8 cellular contexts compared by ENCODE assay signal in the genomic region with DNA sequence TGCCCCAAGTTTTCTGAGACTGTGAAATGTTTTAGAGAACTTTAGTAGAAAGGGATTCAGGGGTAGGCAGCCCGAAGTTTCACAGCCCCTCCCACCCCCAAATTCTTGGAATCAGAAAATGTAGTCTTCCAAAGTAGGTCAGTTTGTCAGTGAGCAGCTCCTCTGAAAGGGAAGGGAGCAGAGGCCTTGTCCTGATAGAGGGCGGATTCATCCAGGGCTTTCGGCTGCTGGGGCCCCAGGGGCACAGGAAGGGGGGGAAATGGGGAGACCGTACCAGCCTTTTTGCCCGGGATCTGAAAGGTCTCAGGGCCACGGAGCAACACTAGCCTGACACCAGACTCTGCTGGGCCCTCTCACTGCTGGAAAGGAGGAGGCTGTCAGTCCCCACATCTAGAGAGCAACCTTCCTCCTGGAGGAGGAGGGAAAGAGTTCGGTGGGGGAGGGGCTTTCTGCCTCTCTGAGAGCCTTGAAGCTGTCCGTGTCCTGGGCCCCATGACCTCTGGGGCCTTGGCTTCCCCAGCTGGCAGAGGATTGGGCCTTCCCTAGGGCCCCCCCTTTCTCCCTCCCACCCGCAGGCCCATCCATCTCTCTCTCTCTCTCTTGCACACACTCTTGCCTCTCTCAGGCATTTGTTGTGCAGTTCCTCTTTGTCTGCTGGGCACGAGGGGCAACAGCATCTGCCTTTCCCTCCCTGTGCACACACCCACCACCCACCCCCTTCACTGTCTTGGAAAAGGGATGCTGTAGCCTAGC. TPM values are rescaled to one million over a fixed set of nuclear protein-coding genes. Genes with fewer than 3 reads are reported as not detected.
A peak's percentile ranks its signal among the peaks of the same experiment; 100 is the strongest.
DNase-seq lines count a peak whose midpoint lies in the region; ATAC-seq and TF ChIP-seq lines count a peak whose summit lies in the region.

Gene IKZF4, plus strand, starts transcription at position 607 of the 753 bp plus-strand sequence. CDS start 451 bp downstream, outside the sequence.

- H3K9me3 ChIP-seq in iPS-20b (ENCODE audit: insufficient read depth, low read depth, low read length), result no peaks in the 10 kb centered on the region
- no peaks in the 10 kb centered on the region for H3K9me3 ChIP-seq in spleen
- no peaks in the 10 kb centered on the region for H3K9me3 ChIP-seq in PC-3 (ENCODE audit: low read length)

- peak within 1 kb of the TSS; percentile 81; the same call in 1 of the 2 replicates for H3K9ac ChIP-seq in iPS-20b (ENCODE audit: low read depth, low read length)
- H3K9ac ChIP-seq in PC-3 (ENCODE audit: low read length), result no peak within 1 kb of the TSS

- CTCF ChIA-PET in PC-3 (lab: Charles Lee), result no interaction called here

- H3K4me2 ChIP-seq in PC-3 (ENCODE audit: low read length), result no peak within 1 kb of the TSS

- peaks cover 17% of the 10 kb centered on the region for H3K4me1 ChIP-seq in iPS-20b (ENCODE audit: insufficient read depth, low read length)
- H3K4me1 ChIP-seq in spleen, result peaks cover 5 to 37% (median 21%) of the 10 kb centered on the region in 6 donors
- H3K4me1 ChIP-seq in PC-3 (ENCODE audit: insufficient read depth, low read length), result no peaks in the 10 kb centered on the region

- 17 to 29% (median 18%) methylated on average over 6 to 10 of the region's 10 CpGs for WGBS in spleen, 5 donors

- no peaks in the 10 kb centered on the region for H4K20me1 ChIP-seq in PC-3 (ENCODE audit: low read length)

- POLR2A ChIA-PET in PC-3 (lab: Charles Lee; ENCODE audit: unreplicated experiment), result no interaction called here

- no peak within 1 kb of the TSS for H2AFZ ChIP-seq in PC-3 (ENCODE audit: low read length)

- no peaks in the 10 kb centered on the region for H3F3A ChIP-seq in PC-3 (ENCODE audit: low read length, unreplicated experiment)

- no peaks in the 10 kb centered on the region for H3K27me3 ChIP-seq in iPS-20b (ENCODE audit: insufficient read depth, low read length)
- no peaks in the 10 kb centered on the region for H3K27me3 ChIP-seq in spleen (replicated peaks in 1 of 7)
- no peaks in the 10 kb centered on the region for H3K27me3 ChIP-seq in PC-3 (ENCODE audit: low read length)

- no peak for TF ChIP-seq CTCF in spleen (IDR thresholded peaks at IDR 0.05 in 8 of 11, conservative IDR thresholded peaks at IDR 0.05 in 3 of 11)
- TF ChIP-seq CTCF in PC-3 (conservative IDR thresholded peaks at IDR 0.05; ENCODE audit: low read depth, low read length), result no peak

- H3K9me2 ChIP-seq in PC-3 (replicated peaks; ENCODE audit: low read length), result no peaks in the 10 kb centered on the region

- H3K36me3 ChIP-seq in iPS-20b (ENCODE audit: insufficient read depth, low read depth, low read length) (peaks cover 26% of the 10 kb centered on the region), spleen (peaks cover 0 to 20% (median 0%) of the 10 kb centered on the region in 6 donors), PC-3 (ENCODE audit: low read depth, low read length) (no peaks in the 10 kb centered on the region)

- no peak for TF ChIP-seq POLR2A in spleen (IDR thresholded peaks at IDR 0.05)

- intact Hi-C loops in spleen (cut with DNase I; ENCODE audit: low total_unique reads), result no loop called here
- intact Hi-C loops in PC-3 (cut with micrococcal nuclease), result no loop called here

- peak; percentile 31 to 44 for DNase-seq in stimulated activated CD4-positive, alpha-beta T cell treated with anti-CD3 and anti-CD28 coated beads, Interleukin-2, amount 100 ng/mL, for 24 hours
- DNase-seq in stimulated activated CD4-positive, alpha-beta T cell treated with anti-CD3 and anti-CD28 coated beads, Interleukin-12 subunit alpha, Interleukin-12 subunit beta, amount 100 ng/mL, for 4 hours, result no peak
- DNase-seq in astrocyte of the hippocampus (ENCODE audit: low read depth, low spot score) (peak; percentile 57), spleen (no peak), HPDE6-E6E7 (ENCODE audit: extremely low spot score) (no peak), PC-3 (no peak)

- H3K79me2 ChIP-seq in PC-3 (ENCODE audit: low read length), result no peaks in the 10 kb centered on the region

- BruUV-seq in PC-3 (replicated peaks; lab: Mats Ljungman, UMichigan), result no TSS peak

- no peak for ATAC-seq in HG03457 (IDR thresholded peaks at IDR 0.05; ENCODE audit: unreplicated experiment)
- ATAC-seq in PC-3, result no peak

- peak within 1 kb of the TSS; percentile 85 for H3K27ac ChIP-seq in iPS-20b (ENCODE audit: low read length)
- H3K27ac ChIP-seq in spleen, result peak within 1 kb of the TSS in 7 of 8 donors; percentile 36 to 73 (median 61)
- H3K27ac ChIP-seq in PC-3 (ENCODE audit: low read length), result no peak within 1 kb of the TSS

- H3K4me3 ChIP-seq in iPS-20b (ENCODE audit: low read length), result peak within 1 kb of the TSS; percentile 65
- H3K4me3 ChIP-seq in spleen, result peak within 1 kb of the TSS in 6 of 8 donors; percentile 23 to 61 (median 26)
- H3K4me3 ChIP-seq in PC-3 (ENCODE audit: low read length), result no peak within 1 kb of the TSS

RNA-seq across cellular contexts. Expression of gene IKZF4, which starts in this region (rescaled TPM):
- total RNA-seq in spleen (1 to 10 TPM; 3.1 to 9.3 (median 6.2) TPM), PC-3 (2014; rRNA removed) (1.0 and 2.8 TPM in 2 replicates)
- polyA plus RNA-seq in spleen, result 1 to 10 TPM in 2 of 3 donors, under 1 TPM in 1; 0.80 to 1.6 (median 1.4) TPM

Comparison
In these comparisons a context has a peak if more than half of its experiments do, and no peak if none do; other contexts are left out.
1. DNase-seq: peak in stimulated activated CD4-positive, alpha-beta T cell treated with anti-CD3 and anti-CD28 coated beads, Interleukin-2, amount 100 ng/mL, for 24 hours (2 of 2) and astrocyte of the hippocampus (single experiment); none in stimulated activated CD4-positive, alpha-beta T cell treated with anti-CD3 and anti-CD28 coated beads, Interleukin-12 subunit alpha, Interleukin-12 subunit beta, amount 100 ng/mL, for 4 hours (single experiment), spleen (single experiment), HPDE6-E6E7 (single experiment) and PC-3 (single experiment).